Comparison of ENCODE assay signal across 9 cellular contexts in the genomic region with DNA sequence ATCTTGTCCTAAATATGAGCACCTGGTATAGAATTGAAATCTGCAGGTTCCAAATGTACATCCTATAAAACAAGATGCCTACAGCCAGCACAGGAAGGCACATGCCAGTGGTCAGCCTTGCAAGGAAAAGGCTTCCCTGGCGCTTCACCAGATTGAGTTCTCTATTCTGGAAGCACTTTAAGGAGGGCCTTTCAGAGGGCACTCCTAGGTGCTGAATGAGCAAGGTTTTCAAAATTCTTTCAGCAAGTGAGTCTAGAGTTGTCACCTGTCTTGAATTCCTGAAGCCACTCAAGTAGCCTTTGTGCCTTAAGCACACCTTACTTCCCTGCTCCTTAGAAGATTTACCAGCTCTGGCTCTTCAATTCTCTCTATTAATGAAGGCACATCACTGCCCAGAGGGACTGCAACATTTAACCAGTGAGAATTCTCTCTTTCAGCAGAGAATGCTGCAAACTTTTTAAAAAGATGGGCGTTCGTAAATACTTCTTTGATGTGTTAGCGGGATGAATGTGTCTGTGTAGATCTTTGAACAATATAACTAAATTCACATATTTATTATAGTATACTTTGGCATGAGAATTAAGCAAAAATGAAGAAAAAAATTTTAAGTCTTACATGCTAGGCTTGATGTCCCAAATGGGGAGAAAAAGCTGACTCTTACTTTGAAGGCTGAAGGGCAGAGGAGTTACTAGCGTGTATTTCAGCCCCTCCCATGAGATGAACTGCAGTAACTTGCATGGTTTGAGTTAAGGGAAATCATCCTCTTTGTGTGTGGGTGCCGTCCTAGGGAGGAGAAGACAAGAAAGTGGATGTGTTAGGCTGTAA.
DNase-seq lines count a peak whose midpoint lies in the region; ATAC-seq and TF ChIP-seq lines count a peak whose summit lies in the region.
"Had no signal": no experiment of that assay in that cellular context is flagged by ENCODE, and none has a peak within 500 bp of the region (broad histone marks: within the 10 kb centered on the region; RNA-seq: fewer than 3 reads in every experiment).

No MANE protein-coding gene starts in this region.

- H3K27ac ChIP-seq in hepatocyte: peak overlapping the region; percentile 90

- no peak overlapping the region for H3K4me3 ChIP-seq in hepatocyte

- H3K9me2 ChIP-seq in hepatocyte (replicated peaks; ENCODE audit: insufficient read depth): no peaks in the 10 kb centered on the region

- no peaks in the 10 kb centered on the region for H4K20me1 ChIP-seq in hepatocyte (ENCODE audit: insufficient read depth, poor library complexity, severe bottlenecking)

- no peak overlapping the region for H2AFZ ChIP-seq in hepatocyte

- intact Hi-C loops in activated CD4-positive, alpha-beta T cell treated with anti-CD3 and anti-CD28 coated beads, Interleukin-2, amount 10 ng/mL, durations not matched to agents 24 days and 14 days (cut with micrococcal nuclease): loop anchor here (10.0 kb wide), 1 partner anchor 182 kb away; the partner anchor contains the start of gene PCNX2
- intact Hi-C loops in activated T-helper 2 cell treated with anti-CD3 and anti-CD28 coated beads, Interferon-gamma antibody, Interleukin-2, Interleukin-4, amounts not matched to agents 10 μg/mL and 5 μg/mL and 100 μg/mL, durations not matched to agents 14 hours and 24 hours and 36 hours (cut with micrococcal nuclease): loop anchor here (10.0 kb wide), 1 partner anchor 308 kb away; the partner anchor contains the start of gene MAP10

- peak overlapping the region; percentile 63 for H3K4me2 ChIP-seq in hepatocyte

- peaks cover 17% of the 10 kb centered on the region for H3K4me1 ChIP-seq in hepatocyte (ENCODE audit: insufficient read depth)

- no peak for TF ChIP-seq CTCF in hepatocyte (IDR thresholded peaks at IDR 0.05; ENCODE audit: poor library complexity)

- no peaks in the 10 kb centered on the region for H3K27me3 ChIP-seq in hepatocyte

- ATAC-seq in stimulated activated effector memory CD8-positive, alpha-beta T cell treated with anti-CD3 and anti-CD28 coated beads, Interleukin-12 subunit alpha, Interleukin-12 subunit beta, amount 100 ng/mL, for 72 hours: no peak
- no peak for ATAC-seq in GM18520 (IDR thresholded peaks at IDR 0.05; ENCODE audit: unreplicated experiment)

- peaks cover 33% of the 10 kb centered on the region for H3K4me1 Mint-ChIP-seq in activated CD4-positive, alpha-beta T cell treated with anti-CD3 and anti-CD28 coated beads, Interleukin-2, amount 10 ng/mL, durations not matched to agents 24 days and 14 days
- peaks cover 29% of the 10 kb centered on the region for H3K4me1 Mint-ChIP-seq in activated T-helper 2 cell treated with anti-CD3 and anti-CD28 coated beads, Interferon-gamma antibody, Interleukin-2, Interleukin-4, amounts not matched to agents 10 μg/mL and 5 μg/mL and 100 μg/mL, durations not matched to agents 14 hours and 24 hours and 36 hours (ENCODE audit: low read depth)
- H3K4me1 Mint-ChIP-seq in stimulated activated effector memory CD8-positive, alpha-beta T cell treated with anti-CD3 and anti-CD28 coated beads, Interleukin-12 subunit alpha, Interleukin-12 subunit beta, amount 100 ng/mL, for 72 hours: peaks cover 24% of the 10 kb centered on the region

- no peaks in the 10 kb centered on the region for H3K27me3 Mint-ChIP-seq in activated CD4-positive, alpha-beta T cell treated with anti-CD3 and anti-CD28 coated beads, Interleukin-2, amount 10 ng/mL, durations not matched to agents 24 days and 14 days
- no peaks in the 10 kb centered on the region for H3K27me3 Mint-ChIP-seq in activated T-helper 2 cell treated with anti-CD3 and anti-CD28 coated beads, Interferon-gamma antibody, Interleukin-2, Interleukin-4, amounts not matched to agents 10 μg/mL and 5 μg/mL and 100 μg/mL, durations not matched to agents 14 hours and 24 hours and 36 hours (ENCODE audit: low read depth)

- H3K79me2 ChIP-seq in hepatocyte: no peaks in the 10 kb centered on the region

- DNase-seq in activated CD4-positive, alpha-beta T cell treated with anti-CD3 and anti-CD28 coated beads, Interleukin-2, amount 10 ng/mL, durations not matched to agents 24 days and 14 days: no peak
- DNase-seq in activated CD4-positive, alpha-beta T cell treated with anti-CD3 and anti-CD28 coated beads for 48 hours: no peak
- no peak for DNase-seq in activated T-helper 2 cell treated with anti-CD3 and anti-CD28 coated beads, Interferon-gamma antibody, Interleukin-2, Interleukin-4, amounts not matched to agents 10 μg/mL and 5 μg/mL and 100 μg/mL, durations not matched to agents 14 hours and 24 hours and 36 hours (ENCODE audit: low spot score)
- DNase-seq in hepatocyte (ENCODE audit: low spot score) (no peak), NOMO-1 (lab: John Stamatoyannopoulos, UW; ENCODE audit: unreplicated experiment in 2 of 2) (no peak), NCI-H2081 (lab: John Stamatoyannopoulos, UW) (no peak)
- DNase-seq in stimulated activated effector memory CD8-positive, alpha-beta T cell treated with anti-CD3 and anti-CD28 coated beads, Interleukin-12 subunit alpha, Interleukin-12 subunit beta, amount 100 ng/mL, for 72 hours (ENCODE audit: low spot score in 2 of 2): no peak
- DNase-seq: NCI-H187 had no signal

- peak overlapping the region; percentile 57 for H3K4me3 Mint-ChIP-seq in activated CD4-positive, alpha-beta T cell treated with anti-CD3 and anti-CD28 coated beads, Interleukin-2, amount 10 ng/mL, durations not matched to agents 24 days and 14 days
- H3K4me3 Mint-ChIP-seq in activated T-helper 2 cell treated with anti-CD3 and anti-CD28 coated beads, Interferon-gamma antibody, Interleukin-2, Interleukin-4, amounts not matched to agents 10 μg/mL and 5 μg/mL and 100 μg/mL, durations not matched to agents 14 hours and 24 hours and 36 hours (ENCODE audit: low read depth): no peak overlapping the region
- peak overlapping the region; percentile 29 for H3K4me3 Mint-ChIP-seq in stimulated activated effector memory CD8-positive, alpha-beta T cell treated with anti-CD3 and anti-CD28 coated beads, Interleukin-12 subunit alpha, Interleukin-12 subunit beta, amount 100 ng/mL, for 72 hours

- WGBS in hepatocyte (ENCODE audit: low lambda C conversion rate, missing lambda C conversion rate): 66% methylated on average over 6 of the region's 6 CpGs

- H3K9me3 Mint-ChIP-seq in activated CD4-positive, alpha-beta T cell treated with anti-CD3 and anti-CD28 coated beads, Interleukin-2, amount 10 ng/mL, durations not matched to agents 24 days and 14 days: no peaks in the 10 kb centered on the region
- H3K9me3 Mint-ChIP-seq in activated T-helper 2 cell treated with anti-CD3 and anti-CD28 coated beads, Interferon-gamma antibody, Interleukin-2, Interleukin-4, amounts not matched to agents 10 μg/mL and 5 μg/mL and 100 μg/mL, durations not matched to agents 14 hours and 24 hours and 36 hours: no peaks in the 10 kb centered on the region
- H3K9me3 Mint-ChIP-seq in stimulated activated effector memory CD8-positive, alpha-beta T cell treated with anti-CD3 and anti-CD28 coated beads, Interleukin-12 subunit alpha, Interleukin-12 subunit beta, amount 100 ng/mL, for 72 hours: no peaks in the 10 kb centered on the region

- no peaks in the 10 kb centered on the region for H3K9me3 ChIP-seq in hepatocyte (ENCODE audit: low read depth)

- peaks cover 24% of the 10 kb centered on the region for H3K36me3 Mint-ChIP-seq in activated CD4-positive, alpha-beta T cell treated with anti-CD3 and anti-CD28 coated beads, Interleukin-2, amount 10 ng/mL, durations not matched to agents 24 days and 14 days (ENCODE audit: low read depth)
- H3K36me3 Mint-ChIP-seq in activated T-helper 2 cell treated with anti-CD3 and anti-CD28 coated beads, Interferon-gamma antibody, Interleukin-2, Interleukin-4, amounts not matched to agents 10 μg/mL and 5 μg/mL and 100 μg/mL, durations not matched to agents 14 hours and 24 hours and 36 hours (ENCODE audit: low read depth): peaks cover 6% of the 10 kb centered on the region
- peaks cover 39% of the 10 kb centered on the region for H3K36me3 Mint-ChIP-seq in stimulated activated effector memory CD8-positive, alpha-beta T cell treated with anti-CD3 and anti-CD28 coated beads, Interleukin-12 subunit alpha, Interleukin-12 subunit beta, amount 100 ng/mL, for 72 hours

- H3K27ac Mint-ChIP-seq in activated CD4-positive, alpha-beta T cell treated with anti-CD3 and anti-CD28 coated beads, Interleukin-2, amount 10 ng/mL, durations not matched to agents 24 days and 14 days: peak overlapping the region; percentile 91
- peak overlapping the region; percentile 79 for H3K27ac Mint-ChIP-seq in activated T-helper 2 cell treated with anti-CD3 and anti-CD28 coated beads, Interferon-gamma antibody, Interleukin-2, Interleukin-4, amounts not matched to agents 10 μg/mL and 5 μg/mL and 100 μg/mL, durations not matched to agents 14 hours and 24 hours and 36 hours
- H3K27ac Mint-ChIP-seq in stimulated activated effector memory CD8-positive, alpha-beta T cell treated with anti-CD3 and anti-CD28 coated beads, Interleukin-12 subunit alpha, Interleukin-12 subunit beta, amount 100 ng/mL, for 72 hours: no peak overlapping the region

- H3K36me3 ChIP-seq in hepatocyte (replicated peaks; ENCODE audit: insufficient read depth, low read depth): no peaks in the 10 kb centered on the region
